19 cellular contexts compared by ENCODE assay signal in the genomic region with DNA sequence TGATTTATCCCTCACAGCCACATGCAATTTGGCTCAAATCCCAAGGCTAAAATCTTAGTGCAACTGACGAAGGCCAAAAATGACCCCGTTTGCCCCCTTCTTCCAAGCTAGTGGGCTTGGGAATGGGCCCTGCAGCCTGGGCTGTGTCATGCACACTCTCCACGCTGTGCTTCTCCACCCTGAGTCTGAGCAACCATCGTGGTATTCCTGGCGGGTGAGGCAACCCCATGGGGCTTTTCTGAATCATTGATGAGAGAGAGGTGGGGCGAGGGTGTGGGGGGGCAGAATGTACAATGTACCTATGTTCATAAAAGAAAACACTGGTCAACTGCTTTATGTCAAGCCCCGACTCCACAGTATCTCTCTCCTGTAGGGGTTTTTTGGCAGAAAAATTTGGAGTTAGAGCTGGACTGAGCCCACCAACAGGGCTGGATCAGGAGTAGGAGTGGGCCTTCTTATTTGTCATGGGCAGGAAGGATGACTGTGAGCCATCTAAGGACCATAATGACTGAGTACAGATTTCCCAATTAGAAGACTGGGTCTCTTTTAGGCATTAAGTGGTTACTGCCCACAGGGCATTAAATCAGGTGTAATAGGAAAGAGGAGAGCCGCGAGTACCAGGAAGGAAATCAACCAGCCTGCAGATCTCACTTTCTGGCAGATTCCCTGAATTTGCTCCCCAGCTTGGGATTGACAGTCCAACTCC. TPM values are rescaled to one million over a fixed set of nuclear protein-coding genes. Genes with fewer than 3 reads are reported as not detected.
DNase-seq lines count a peak whose midpoint lies in the region; ATAC-seq and TF ChIP-seq lines count a peak whose summit lies in the region.
"Had no signal": no experiment of that assay in that cellular context is flagged by ENCODE, and none has a peak within 500 bp of the region (broad histone marks: within the 10 kb centered on the region; RNA-seq: fewer than 3 reads in every experiment).

No MANE protein-coding gene starts in this region.

- no peak for TF ChIP-seq CTCF in Calu3 (IDR thresholded peaks at IDR 0.05; ENCODE audit: unreplicated experiment)
- TF ChIP-seq CTCF in mammary epithelial cell (conservative IDR thresholded peaks at IDR 0.05 in 1 of 2, IDR thresholded peaks at IDR 0.05 in 1 of 2; ENCODE audit: extremely low read depth in 1 of 2, insufficient read depth in 1 of 2, low read depth in 1 of 2, low read length in 2 of 2), result no peak
- no peak for TF ChIP-seq CTCF in type B pancreatic cell (conservative IDR thresholded peaks at IDR 0.05)

- no peak overlapping the region for H3K9ac ChIP-seq in mammary epithelial cell (ENCODE audit: insufficient read depth, low read length)
- H3K9ac ChIP-seq: BLaER1 had no signal

- no peaks in the 10 kb centered on the region for H3K79me2 ChIP-seq in mammary epithelial cell (ENCODE audit: insufficient read depth, low read length)

- intact Hi-C loops in Calu3 (cut with micrococcal nuclease; ENCODE audit: unreplicated experiment) (no loop called here), mammary epithelial cell (cut with micrococcal nuclease) (no loop called here)

- peak overlapping the region; percentile 22 for H2AFZ ChIP-seq in mammary epithelial cell (ENCODE audit: low read depth, low read length)

- peaks cover 2% of the 10 kb centered on the region for H3K27me3 ChIP-seq in mammary epithelial cell (ENCODE audit: insufficient read depth, low read length)
- H3K27me3 ChIP-seq: BLaER1, dorsolateral prefrontal cortex had no signal

- no peaks in the 10 kb centered on the region for H3K36me3 ChIP-seq in mammary epithelial cell (ENCODE audit: insufficient read depth, low read length)
- H3K36me3 ChIP-seq: BLaER1 had no signal

- H3K27ac ChIP-seq in mammary epithelial cell (ENCODE audit: insufficient read depth, low read depth, low read length), result no peak overlapping the region
- H3K27ac ChIP-seq: BLaER1, dorsolateral prefrontal cortex had no signal

- no peak overlapping the region for H3K27ac Mint-ChIP-seq in Calu3 (ENCODE audit: unreplicated experiment)
- H3K27ac Mint-ChIP-seq in type B pancreatic cell, result no peak overlapping the region
- no peak overlapping the region for H3K27ac Mint-ChIP-seq in activated T-cell treated with anti-CD3 and anti-CD28 coated beads, Interleukin-2, amount 50 U/mL, for 24 hours
- H3K27ac Mint-ChIP-seq: activated T-helper 17 cell treated with anti-CD3 and anti-CD28 coated beads, Interleukin-2, amount 50 U/mL, for 72 hours; stimulated activated naive CD8-positive, alpha-beta T cell treated with anti-CD3 and anti-CD28 coated beads, Interleukin-15, Interleukin-2, amounts not matched to agents 100 ng/mL and 50 ng/mL, for 24 hours had no signal

- no TSS peak for BruUV-seq in Calu3 (replicated peaks; lab: Mats Ljungman, UMichigan)
- BruUV-seq in mammary epithelial cell (replicated peaks; lab: Mats Ljungman, UMichigan), result no TSS peak

- H3K4me3 ChIP-seq in mammary epithelial cell (replicated peaks in 1 of 3; ENCODE audit: insufficient read depth in 1 of 3, low read depth in 2 of 3, low read length in 3 of 3), result no peak overlapping the region
- H3K4me3 ChIP-seq: BLaER1, dorsolateral prefrontal cortex, GM12878, smooth muscle cell had no signal

- CTCF ChIA-PET in Calu3 (lab: Charles Lee) (no interaction called here), mammary epithelial cell (lab: Charles Lee; ENCODE audit: low non-redundant PET) (no interaction called here)

- WGBS in mammary epithelial cell (ENCODE audit: low coverage, missing lambda C conversion rate), result 61% methylated on average over 5 of the region's 9 CpGs

- in situ Hi-C loops in mammary epithelial cell (cut with MboI; ENCODE audit: low sequenced_read_pairs in 2 of 2), result no loop called here

- no peaks in the 10 kb centered on the region for H3K9me3 Mint-ChIP-seq in Calu3 (ENCODE audit: low read depth, unreplicated experiment)
- no peaks in the 10 kb centered on the region for H3K9me3 Mint-ChIP-seq in type B pancreatic cell
- H3K9me3 Mint-ChIP-seq in activated T-cell treated with anti-CD3 and anti-CD28 coated beads, Interleukin-2, amount 50 U/mL, for 24 hours, result no peaks in the 10 kb centered on the region
- H3K9me3 Mint-ChIP-seq: activated T-helper 17 cell treated with anti-CD3 and anti-CD28 coated beads, Interleukin-2, amount 50 U/mL, for 72 hours; stimulated activated naive CD8-positive, alpha-beta T cell treated with anti-CD3 and anti-CD28 coated beads, Interleukin-15, Interleukin-2, amounts not matched to agents 100 ng/mL and 50 ng/mL, for 24 hours had no signal

- no peaks in the 10 kb centered on the region for H3K9me3 ChIP-seq in mammary epithelial cell (replicated peaks; ENCODE audit: insufficient read depth, low read length)
- H3K9me3 ChIP-seq: BLaER1 had no signal

- H3K36me3 Mint-ChIP-seq in Calu3 (ENCODE audit: insufficient read depth, unreplicated experiment) (no peaks in the 10 kb centered on the region), type B pancreatic cell (peaks cover 4% of the 10 kb centered on the region)
- H3K36me3 Mint-ChIP-seq in activated T-cell treated with anti-CD3 and anti-CD28 coated beads, Interleukin-2, amount 50 U/mL, for 24 hours (ENCODE audit: low read depth), result no peaks in the 10 kb centered on the region

- no peak overlapping the region for H3K4me2 ChIP-seq in mammary epithelial cell (ENCODE audit: insufficient read depth, low read depth, low read length)
- H3K4me2 ChIP-seq: BLaER1, smooth muscle cell had no signal

- peaks cover 13% of the 10 kb centered on the region for H3K4me1 ChIP-seq in mammary epithelial cell (ENCODE audit: insufficient read depth, low read length)

- dilution Hi-C loops in mammary epithelial cell (cut with HindIII; ENCODE audit: low sequenced_read_pairs), result no loop called here

- H4K20me1 ChIP-seq in mammary epithelial cell (ENCODE audit: insufficient read depth, low read length), result no peaks in the 10 kb centered on the region
- H4K20me1 ChIP-seq: BLaER1 had no signal

- no peak overlapping the region for H3K4me3 Mint-ChIP-seq in Calu3 (ENCODE audit: low read depth, unreplicated experiment)
- H3K4me3 Mint-ChIP-seq in type B pancreatic cell, result no peak overlapping the region
- no peak overlapping the region for H3K4me3 Mint-ChIP-seq in activated T-cell treated with anti-CD3 and anti-CD28 coated beads, Interleukin-2, amount 50 U/mL, for 24 hours
- H3K4me3 Mint-ChIP-seq: activated T-helper 17 cell treated with anti-CD3 and anti-CD28 coated beads, Interleukin-2, amount 50 U/mL, for 72 hours; stimulated activated naive CD8-positive, alpha-beta T cell treated with anti-CD3 and anti-CD28 coated beads, Interleukin-15, Interleukin-2, amounts not matched to agents 100 ng/mL and 50 ng/mL, for 24 hours had no signal

- no peaks in the 10 kb centered on the region for H3K4me1 Mint-ChIP-seq in Calu3 (ENCODE audit: low read depth, unreplicated experiment)
- H3K4me1 Mint-ChIP-seq in type B pancreatic cell (ENCODE audit: unreplicated experiment), result no peaks in the 10 kb centered on the region
- H3K4me1 Mint-ChIP-seq in activated T-cell treated with anti-CD3 and anti-CD28 coated beads, Interleukin-2, amount 50 U/mL, for 24 hours (ENCODE audit: low read depth), result no peaks in the 10 kb centered on the region
- H3K4me1 Mint-ChIP-seq: activated T-helper 17 cell treated with anti-CD3 and anti-CD28 coated beads, Interleukin-2, amount 50 U/mL, for 72 hours had no signal

- DNase-seq in Calu3 (peak; percentile 7), M059J (ENCODE audit: low read depth) (peak; percentile 78), mammary epithelial cell (peak; percentile 85), myocyte (ENCODE audit: low read depth) (peak; percentile 66), NCI-H524 treated with DMSO at 0.1 percent for 48 hours (lab: John Stamatoyannopoulos, UW) (no peak), type B pancreatic cell (ENCODE audit: extremely low spot score, unreplicated experiment) (no peak)
- DNase-seq in activated T-cell treated with anti-CD3 and anti-CD28 coated beads, Interleukin-2, amount 50 U/mL, for 24 hours, result no peak
- DNase-seq: aorta, dorsolateral prefrontal cortex, mesendoderm, MV-4-11, nucleus accumbens, SHP77 had no signal

- no peak for ATAC-seq in SK-N-SH treated with all-trans-retinoic acid at 6 μM for 48 hours
- ATAC-seq: activated T-helper 17 cell treated with anti-CD3 and anti-CD28 coated beads, Interleukin-2, amount 50 U/mL, for 72 hours; GM12878 had no signal

- H3K27me3 Mint-ChIP-seq in Calu3 (ENCODE audit: unreplicated experiment), result peaks cover 5% of the 10 kb centered on the region
- no peaks in the 10 kb centered on the region for H3K27me3 Mint-ChIP-seq in type B pancreatic cell
- peaks cover 5% of the 10 kb centered on the region for H3K27me3 Mint-ChIP-seq in activated T-cell treated with anti-CD3 and anti-CD28 coated beads, Interleukin-2, amount 50 U/mL, for 24 hours
- H3K27me3 Mint-ChIP-seq: stimulated activated naive CD8-positive, alpha-beta T cell treated with anti-CD3 and anti-CD28 coated beads, Interleukin-15, Interleukin-2, amounts not matched to agents 100 ng/mL and 50 ng/mL, for 24 hours had no signal

RNA-seq across cellular contexts. Expression of a gene that starts 8.9 kb away (rescaled TPM):
- total RNA-seq in Calu3 (2022), result 2.0 and 5.2 TPM in 2 replicates
- 0.22 TPM in 1 of 2 replicates, not detected in the other for total RNA-seq in M059J (2014; rRNA removed; shearing (Covaris generic))
- total RNA-seq in mammary epithelial cell, result not detected
- polyA plus RNA-seq in mammary epithelial cell, result not detected
- polyA minus RNA-seq in mammary epithelial cell, result not detected
- total RNA-seq in myocyte, result 0.16 and 0.37 TPM in 2 replicates
- polyA plus RNA-seq in myocyte (2012), result 0.04 TPM
- 4.2 and 5.9 TPM in 2 replicates for total RNA-seq in type B pancreatic cell (ENCODE audit: low replicate concordance)
- total RNA-seq: activated T-helper 17 cell treated with anti-CD3 and anti-CD28 coated beads, Interleukin-2, amount 50 U/mL, for 72 hours; smooth muscle cell had no signal
- polyA plus RNA-seq: aorta, smooth muscle cell had no signal

RNA-seq across cellular contexts. Expression of a gene that starts 57.8 kb away (rescaled TPM):
- total RNA-seq in Calu3 (2022) (not detected in 2 replicates), mammary epithelial cell (not detected), myocyte (not detected in 2 replicates), type B pancreatic cell (ENCODE audit: low replicate concordance) (not detected in 2 replicates)
- not detected in 2 replicates for total RNA-seq in M059J (2014; rRNA removed; shearing (Covaris generic))
- not detected for polyA plus RNA-seq in mammary epithelial cell
- polyA minus RNA-seq in mammary epithelial cell, result not detected
- not detected for polyA plus RNA-seq in myocyte (2012)
- total RNA-seq: activated T-helper 17 cell treated with anti-CD3 and anti-CD28 coated beads, Interleukin-2, amount 50 U/mL, for 72 hours; aorta; dorsolateral prefrontal cortex; GM12878; smooth muscle cell had no signal
- polyA plus RNA-seq: aorta, GM12878, smooth muscle cell had no signal

Comparison
In these comparisons a context has a peak if more than half of its experiments do, and no peak if none do; other contexts are left out.
1. DNase-seq: peak in Calu3 (single experiment), M059J (single experiment), mammary epithelial cell (single experiment) and myocyte (single experiment); none in NCI-H524 treated with DMSO at 0.1 percent for 48 hours (single experiment), type B pancreatic cell (single experiment) and activated T-cell treated with anti-CD3 and anti-CD28 coated beads, Interleukin-2, amount 50 U/mL, for 24 hours (single experiment).